In genomic region chr1:183821309-183822080, GRCh38 we compare ENCODE assay signal across 14 cellular contexts. TPM values are rescaled to one million over a fixed set of nuclear protein-coding genes. Genes with fewer than 3 reads are reported as not detected.
A peak's percentile ranks its signal among the peaks of the same experiment; 100 is the strongest.
DNase-seq lines count a peak whose midpoint lies in the region; ATAC-seq lines count a peak whose summit lies in the region.
"Had no signal": no experiment of that assay in that cellular context is flagged by ENCODE, and none has a peak within 500 bp of the region (broad histone marks: within the 10 kb centered on the region; RNA-seq: fewer than 3 reads in every experiment).

No MANE protein-coding gene starts in this region.

- no peak overlapping the region for H3K4me3 Mint-ChIP-seq in stimulated activated naive B cell treated with anti-CD40 and anti-IgM and Interleukin-4, amounts not matched to agents 10 μg/mL and 1 μg/mL and 100 μg/mL, for 72 hours
- H3K4me3 Mint-ChIP-seq: activated T-cell treated with anti-CD3 and anti-CD28 coated beads, Interleukin-2, amount 50 U/mL, for 4 hours; naive thymus-derived CD4-positive, alpha-beta T cell had no signal

- no peaks in the 10 kb centered on the region for H3K27me3 Mint-ChIP-seq in stimulated activated naive B cell treated with anti-CD40 and anti-IgM and Interleukin-4, amounts not matched to agents 10 μg/mL and 1 μg/mL and 100 μg/mL, for 72 hours

- no peaks in the 10 kb centered on the region for H3K9me3 Mint-ChIP-seq in stimulated activated naive B cell treated with anti-CD40 and anti-IgM and Interleukin-4, amounts not matched to agents 10 μg/mL and 1 μg/mL and 100 μg/mL, for 72 hours
- H3K9me3 Mint-ChIP-seq: activated T-cell treated with anti-CD3 and anti-CD28 coated beads, Interleukin-2, amount 50 U/mL, for 4 hours had no signal

- WGBS in GM23248 (ENCODE audit: low coverage in 1 of 2, low lambda C conversion rate in 2 of 2, missing lambda C conversion rate in 2 of 2), 2 experiments, result 5 to 17% methylated on average over 1 of the region's 1 CpG
- WGBS in right cardiac atrium, result 47% methylated on average over 1 of the region's 1 CpG

- H3K27ac ChIP-seq in GM23248 (peak overlapping the region; percentile 63), caudate nucleus (ENCODE audit: low read depth, low read length) (peak overlapping the region; percentile 55), right cardiac atrium (ENCODE audit: low read length) (peak overlapping the region; percentile 62)

- H3K9me3 ChIP-seq in GM23248 (ENCODE audit: low read depth) (no peaks in the 10 kb centered on the region), right cardiac atrium (ENCODE audit: control insufficient read depth, low read length) (no peaks in the 10 kb centered on the region)
- H3K9me3 ChIP-seq: BE2C had no signal

- peak overlapping the region; percentile 67 for H3K27ac Mint-ChIP-seq in stimulated activated naive B cell treated with anti-CD40 and anti-IgM and Interleukin-4, amounts not matched to agents 10 μg/mL and 1 μg/mL and 100 μg/mL, for 72 hours
- H3K27ac Mint-ChIP-seq: naive thymus-derived CD4-positive, alpha-beta T cell had no signal

- H3K4me3 ChIP-seq in GM23248 (peak overlapping the region; percentile 35), right cardiac atrium (ENCODE audit: low read length) (no peak overlapping the region)

- intact Hi-C loops in right cardiac atrium (cut with DNase I), result no loop called here

- H3K9me2 ChIP-seq in GM23248 (ENCODE audit: insufficient read depth), result no peaks in the 10 kb centered on the region

- H4K20me1 ChIP-seq in GM23248 (ENCODE audit: insufficient read depth), result no peaks in the 10 kb centered on the region

- peak overlapping the region; percentile 56 for H3K4me2 ChIP-seq in GM23248 (ENCODE audit: unreplicated experiment)

- H3K27me3 ChIP-seq in GM23248 (replicated peaks; ENCODE audit: insufficient read depth) (no peaks in the 10 kb centered on the region), right cardiac atrium (ENCODE audit: control insufficient read depth, insufficient read depth) (no peaks in the 10 kb centered on the region)
- H3K27me3 ChIP-seq: BE2C had no signal

- peaks cover 24% of the 10 kb centered on the region for H3F3A ChIP-seq in GM23248 (ENCODE audit: insufficient read depth)

- H3K4me1 ChIP-seq in GM23248 (ENCODE audit: insufficient read depth) (peaks cover 21% of the 10 kb centered on the region), right cardiac atrium (ENCODE audit: control insufficient read depth, insufficient read depth, low read length) (peaks cover 8% of the 10 kb centered on the region)
- H3K4me1 ChIP-seq: BE2C had no signal

- no peaks in the 10 kb centered on the region for H3K36me3 Mint-ChIP-seq in stimulated activated naive B cell treated with anti-CD40 and anti-IgM and Interleukin-4, amounts not matched to agents 10 μg/mL and 1 μg/mL and 100 μg/mL, for 72 hours

- peak overlapping the region; percentile 37 for H2AFZ ChIP-seq in GM23248

- H3K79me2 ChIP-seq in GM23248 (ENCODE audit: insufficient read depth), result peaks cover 47% of the 10 kb centered on the region

- peak overlapping the region; percentile 24 for H3K9ac ChIP-seq in GM23248

- ATAC-seq in right cardiac atrium, result peak; percentile 38 to 66
- ATAC-seq in stimulated activated naive B cell treated with anti-CD40 and anti-IgM and Interleukin-4, amounts not matched to agents 10 μg/mL and 1 μg/mL and 100 μg/mL, for 72 hours (replicated peaks), result no peak
- ATAC-seq: activated T-cell treated with anti-CD3 and anti-CD28 coated beads, Interleukin-2, amount 50 U/mL, for 4 hours; naive thymus-derived CD4-positive, alpha-beta T cell had no signal

- in situ Hi-C loops in GM23248 (cut with MboI), result no loop called here

- no peaks in the 10 kb centered on the region for H3K36me3 ChIP-seq in GM23248 (ENCODE audit: low read depth)
- H3K36me3 ChIP-seq: BE2C had no signal

- DNase-seq in GM23248 (peak; percentile 58), caudate nucleus (lab: John Stamatoyannopoulos, UW) (no peak), right cardiac atrium (no peak), SW 1271 (lab: John Stamatoyannopoulos, UW) (no peak), NCI-H446 treated with DMSO at 0.1 percent for 48 hours (lab: John Stamatoyannopoulos, UW) (no peak), DMS 273 (lab: John Stamatoyannopoulos, UW; ENCODE audit: unreplicated experiment) (no peak)
- no peak for DNase-seq in stimulated activated naive B cell treated with anti-CD40 and anti-IgM and Interleukin-4, amounts not matched to agents 10 μg/mL and 1 μg/mL and 100 μg/mL, for 72 hours
- no peak for DNase-seq in NK-92 treated with Interleukin-12 subunit alpha and Interleukin-12 subunit beta, amount 100 ng/mL, for 24 hours (lab: John Stamatoyannopoulos, UW)
- DNase-seq: activated CD4-positive, CD25-positive, alpha-beta regulatory T cell; activated T-cell treated with anti-CD3 and anti-CD28 coated beads, Interleukin-2, amount 50 U/mL, for 4 hours; BE2C; naive thymus-derived CD4-positive, alpha-beta T cell; NCI-H1436 treated with DMSO at 0.1 percent for 48 hours; NCI-H526 treated with DMSO at 0.1 percent for 48 hours had no signal

- peaks cover 8 to 17% of the 10 kb centered on the region in 2 donors for H3K4me1 Mint-ChIP-seq in stimulated activated naive B cell treated with anti-CD40 and anti-IgM and Interleukin-4, amounts not matched to agents 10 μg/mL and 1 μg/mL and 100 μg/mL, for 72 hours

RNA-seq across cellular contexts. Expression of gene RGL1, which starts 16.6 kb away (rescaled TPM):
- total RNA-seq in GM23248 (2014; rRNA removed; shearing (Covaris generic)), result 8.6 and 13.4 TPM in 2 replicates
- polyA plus RNA-seq in GM23248 (2016; fragmentation: Nextera tagmentation; extraction: Ambion mirVana) (9.2 and 9.4 TPM in 2 replicates), right cardiac atrium (7.2 TPM)
- total RNA-seq in right cardiac atrium, result 10 to 100 TPM; 16.3 to 22.9 (median 17.2) TPM

Comparison
In these comparisons a context has a peak if more than half of its experiments do, and no peak if none do; other contexts are left out.
1. ATAC-seq: peak in right cardiac atrium (2 of 2); none in stimulated activated naive B cell treated with anti-CD40 and anti-IgM and Interleukin-4, amounts not matched to agents 10 μg/mL and 1 μg/mL and 100 μg/mL, for 72 hours (0 of 2).
2. Peak in every context shown above with its lines, with median percentiles within 50 percentile points of each other: H3K27ac ChIP-seq.